9 cellular contexts compared by ENCODE assay signal in the genomic region with DNA sequence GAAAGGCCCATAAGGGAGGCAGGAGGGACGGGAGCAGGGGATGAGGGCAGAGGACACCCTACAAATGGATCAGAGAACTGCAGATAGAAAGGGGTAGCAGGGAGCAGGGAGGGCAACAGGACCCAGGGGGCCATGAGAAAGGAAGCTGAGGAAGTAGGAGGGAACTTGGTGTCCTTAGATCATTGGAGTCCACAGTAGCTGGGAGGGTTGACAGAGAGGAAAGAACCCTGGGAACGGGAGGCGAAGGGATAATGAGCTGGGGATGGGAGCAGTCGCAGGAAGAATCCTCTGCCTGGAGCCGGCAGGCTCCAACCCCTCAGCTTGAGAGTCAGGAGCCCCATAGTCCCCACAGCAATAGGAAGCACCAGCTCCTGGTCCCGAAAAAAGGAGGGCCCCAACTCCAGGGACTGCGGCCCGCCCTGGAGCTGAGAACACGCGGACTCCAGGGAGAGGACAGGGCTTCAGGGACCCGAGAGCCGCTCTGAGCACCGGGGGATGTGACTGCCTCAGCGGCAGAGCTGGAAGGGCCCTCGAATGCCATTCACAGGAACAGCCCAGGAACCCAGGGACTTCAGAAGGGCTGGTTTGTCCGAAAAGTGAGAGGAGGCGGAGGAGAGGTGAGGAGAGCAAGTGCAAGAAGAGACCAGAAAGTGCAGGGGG. TPM values are rescaled to one million over a fixed set of nuclear protein-coding genes. Genes with fewer than 3 reads are reported as not detected.
A peak's percentile ranks its signal among the peaks of the same experiment; 100 is the strongest.
DNase-seq lines count a peak whose midpoint lies in the region; ATAC-seq and TF ChIP-seq lines count a peak whose summit lies in the region.
"Had no signal": no experiment of that assay in that cellular context is flagged by ENCODE, and none has a peak within 500 bp of the region (broad histone marks: within the 10 kb centered on the region; RNA-seq: fewer than 3 reads in every experiment).

No MANE protein-coding gene starts in this region.

- no peak for DNase-seq in activated T-cell treated with anti-CD3 and anti-CD28 coated beads, Interleukin-2, amount 50 U/mL, for 72 hours
- no peak for DNase-seq in activated T-cell treated with anti-CD3 and anti-CD28 coated beads, Interleukin-2, amount 50 U/mL, for 48 hours
- DNase-seq in thoracic aorta (ENCODE audit: low spot score) (no peak), aorta (no peak)
- DNase-seq: MG63 had no signal

- H3K27me3 Mint-ChIP-seq in activated T-cell treated with anti-CD3 and anti-CD28 coated beads, Interleukin-2, amount 50 U/mL, for 72 hours (ENCODE audit: low read depth): peaks cover 70% of the 10 kb centered on the region
- H3K27me3 Mint-ChIP-seq in dendritic cell treated with granulocyte-macrophage colony-stimulating factor and Interleukin-4, amounts not matched to agents 40 ng/mL and 50 ng/mL, for 4 days: peaks cover 60% of the 10 kb centered on the region

- H3K36me3 ChIP-seq in mucosa of rectum (ENCODE audit: control insufficient read depth in 2 of 2, insufficient read depth in 2 of 2, low read length in 2 of 2) (no peaks in the 10 kb centered on the region), thoracic aorta (no peaks in the 10 kb centered on the region), aorta (ENCODE audit: control insufficient read depth in 1 of 2, insufficient read depth in 2 of 2, low read length in 1 of 2) (no peaks in the 10 kb centered on the region)
- H3K36me3 ChIP-seq: MG63 had no signal

- peak overlapping the region; percentile 95 for H3K4me3 Mint-ChIP-seq in activated T-cell treated with anti-CD3 and anti-CD28 coated beads, Interleukin-2, amount 50 U/mL, for 72 hours
- H3K4me3 Mint-ChIP-seq in dendritic cell treated with granulocyte-macrophage colony-stimulating factor and Interleukin-4, amounts not matched to agents 40 ng/mL and 50 ng/mL, for 4 days: peak overlapping the region; percentile 64

- 39 to 72% methylated on average over 17 of the region's 17 CpGs for WGBS in aorta, 2 donors

- H3K4me3 ChIP-seq in mucosa of rectum (ENCODE audit: low read length in 2 of 2) (peak overlapping the region; percentile 17 to 77), thoracic aorta (peak overlapping the region; percentile 90), aorta (ENCODE audit: low read length in 2 of 2) (no peak overlapping the region)
- H3K4me3 ChIP-seq: MG63 had no signal

- H3K27ac ChIP-seq in mucosa of rectum (ENCODE audit: low read depth in 2 of 2, low read length in 2 of 2) (no peak overlapping the region), thoracic aorta (no peak overlapping the region), aorta (ENCODE audit: low read depth in 1 of 2, low read length in 2 of 2) (no peak overlapping the region)

- intact Hi-C loops in dendritic cell treated with granulocyte-macrophage colony-stimulating factor and Interleukin-4, amounts not matched to agents 40 ng/mL and 50 ng/mL, for 4 days (cut with micrococcal nuclease): loop anchor here (5.0 kb wide), 3 partner anchors 33 to 88 kb away; a partner anchor contains a TSS
- intact Hi-C loops in aorta (cut with DNase I): loop anchor here in 1 of 2 donors (5.0 kb wide), 2 partner anchors 33 to 88 kb away; a partner anchor contains a TSS

- H3K9me3 ChIP-seq in mucosa of rectum (ENCODE audit: control insufficient read depth in 2 of 2, low read length in 2 of 2): no peaks in the 10 kb centered on the region
- no peaks in the 10 kb centered on the region for H3K9me3 ChIP-seq in thoracic aorta
- H3K9me3 ChIP-seq in aorta (ENCODE audit: control insufficient read depth, low read length): no peaks in the 10 kb centered on the region
- H3K9me3 ChIP-seq: MG63 had no signal

- H3K36me3 Mint-ChIP-seq in activated T-cell treated with anti-CD3 and anti-CD28 coated beads, Interleukin-2, amount 50 U/mL, for 72 hours (ENCODE audit: insufficient read depth in 2 of 2): peaks cover 0 to 2% of the 10 kb centered on the region in 2 donors
- no peaks in the 10 kb centered on the region for H3K36me3 Mint-ChIP-seq in dendritic cell treated with granulocyte-macrophage colony-stimulating factor and Interleukin-4, amounts not matched to agents 40 ng/mL and 50 ng/mL, for 4 days (ENCODE audit: low read depth)

- no peak for TF ChIP-seq CTCF in thoracic aorta (IDR thresholded peaks at IDR 0.05)

- H3K4me1 ChIP-seq in mucosa of rectum (ENCODE audit: control insufficient read depth in 2 of 2, insufficient read depth in 2 of 2, low read length in 2 of 2): peaks cover 13 to 17% of the 10 kb centered on the region in 2 donors
- peaks cover 6 to 16% of the 10 kb centered on the region in 2 donors for H3K4me1 ChIP-seq in thoracic aorta (ENCODE audit: control insufficient read depth in 1 of 2, low read depth in 2 of 2)
- no peaks in the 10 kb centered on the region for H3K4me1 ChIP-seq in aorta (ENCODE audit: control insufficient read depth in 1 of 2, insufficient read depth in 2 of 2, low read length in 2 of 2)

- no peak overlapping the region for H3K27ac Mint-ChIP-seq in activated T-cell treated with anti-CD3 and anti-CD28 coated beads, Interleukin-2, amount 50 U/mL, for 72 hours
- peak overlapping the region; percentile 13 for H3K27ac Mint-ChIP-seq in dendritic cell treated with granulocyte-macrophage colony-stimulating factor and Interleukin-4, amounts not matched to agents 40 ng/mL and 50 ng/mL, for 4 days

- peak in 1 of 2 donors; percentile 11 for ATAC-seq in activated T-cell treated with anti-CD3 and anti-CD28 coated beads, Interleukin-2, amount 50 U/mL, for 72 hours (replicated peaks in 1 of 2)
- ATAC-seq in thoracic aorta (ENCODE audit: insufficient number of reproducible peaks, low FRiP score, low read depth) (no peak), aorta (ENCODE audit: low FRiP score) (no peak), GM18517 (IDR thresholded peaks at IDR 0.05; ENCODE audit: unreplicated experiment) (no peak), HG03097 (IDR thresholded peaks at IDR 0.05; ENCODE audit: low FRiP score, unreplicated experiment) (no peak)

- H3K9me3 Mint-ChIP-seq in activated T-cell treated with anti-CD3 and anti-CD28 coated beads, Interleukin-2, amount 50 U/mL, for 72 hours: no peaks in the 10 kb centered on the region
- no peaks in the 10 kb centered on the region for H3K9me3 Mint-ChIP-seq in dendritic cell treated with granulocyte-macrophage colony-stimulating factor and Interleukin-4, amounts not matched to agents 40 ng/mL and 50 ng/mL, for 4 days

- H3K4me1 Mint-ChIP-seq in activated T-cell treated with anti-CD3 and anti-CD28 coated beads, Interleukin-2, amount 50 U/mL, for 72 hours (ENCODE audit: low read depth): peaks cover 49% of the 10 kb centered on the region
- peaks cover 35% of the 10 kb centered on the region for H3K4me1 Mint-ChIP-seq in dendritic cell treated with granulocyte-macrophage colony-stimulating factor and Interleukin-4, amounts not matched to agents 40 ng/mL and 50 ng/mL, for 4 days (ENCODE audit: low read depth)

- H3K27me3 ChIP-seq in mucosa of rectum (ENCODE audit: control insufficient read depth in 2 of 2, insufficient read depth in 2 of 2, low read length in 2 of 2) (peaks cover 0 to 2% of the 10 kb centered on the region in 2 donors), thoracic aorta (replicated peaks; ENCODE audit: insufficient read depth) (no peaks in the 10 kb centered on the region), aorta (ENCODE audit: control insufficient read depth in 1 of 2, insufficient read depth in 2 of 2, low read length in 1 of 2) (no peaks in the 10 kb centered on the region)
- H3K27me3 ChIP-seq: MG63 had no signal

- H3K9ac ChIP-seq in mucosa of rectum (ENCODE audit: low read depth in 1 of 2, low read length in 2 of 2): peak overlapping the region in 1 of 2 donors; percentile 24

RNA-seq across cellular contexts. Expression of a gene that starts 32.7 kb away (rescaled TPM):
- total RNA-seq in activated T-cell treated with anti-CD3 and anti-CD28 coated beads, Interleukin-2, amount 50 U/mL, for 72 hours: 1,000 to 10,000 TPM; 1,261 to 1,795 TPM
- total RNA-seq in thoracic aorta (100 to 1,000 TPM; 525 to 870 TPM), aorta (100 to 1,000 TPM; 468 to 599 TPM)
- 100 to 1,000 TPM; 216 to 526 TPM for polyA plus RNA-seq in aorta

Comparison
In these comparisons a context has a peak if more than half of its experiments do, and no peak if none do; other contexts are left out.
1. H3K4me3 ChIP-seq: peak in mucosa of rectum (2 of 2) and thoracic aorta (single experiment); none in aorta (0 of 2).